Comparison of ENCODE assay signal across 1 cellular context in genomic region chr17:45161288-45162021, GRCh38.
TF ChIP-seq lines count a peak whose summit lies in the region.

A gene with protein sequence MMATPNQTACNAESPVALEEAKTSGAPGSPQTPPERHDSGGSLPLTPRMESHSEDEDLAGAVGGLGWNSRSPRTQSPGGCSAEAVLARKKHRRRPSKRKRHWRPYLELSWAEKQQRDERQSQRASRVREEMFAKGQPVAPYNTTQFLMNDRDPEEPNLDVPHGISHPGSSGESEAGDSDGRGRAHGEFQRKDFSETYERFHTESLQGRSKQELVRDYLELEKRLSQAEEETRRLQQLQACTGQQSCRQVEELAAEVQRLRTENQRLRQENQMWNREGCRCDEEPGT (plus strand): TSS chr17:45161875. CDS start chr17:45162794, 919 bp downstream.

TF ChIP-seq in GM23338, 12 proteins besides CTCF, POLR2A, EP300 and RAD21 (continued from another document):
- TF ChIP-seq ZNF462 (CRISPR knock-in tag; IDR thresholded peaks at IDR 0.05) = no peak
